ENCODE assay signal across 8 cellular contexts in genomic region chr5:138354926-138355378, GRCh38. TPM values are rescaled to one million over a fixed set of nuclear protein-coding genes. Genes with fewer than 3 reads are reported as not detected.
A peak's percentile ranks its signal among the peaks of the same experiment; 100 is the strongest.
DNase-seq lines count a peak whose midpoint lies in the region; ATAC-seq, FAIRE-seq and TF ChIP-seq lines count a peak whose summit lies in the region.

No MANE protein-coding gene starts in this region.

- no peak for TF ChIP-seq RAD21 in A549 (conservative IDR thresholded peaks at IDR 0.05 in 1 of 2, IDR thresholded peaks at IDR 0.05 in 1 of 2)

- H3K9ac ChIP-seq in SU-DHL-6 (ENCODE audit: low read length), result no peak overlapping the region; the same call in 1 of the 2 replicates

- H3K4me2 ChIP-seq in A549 (peak overlapping the region; percentile 96), SU-DHL-6 (ENCODE audit: low read depth, low read length, poor library complexity, severe bottlenecking) (peak overlapping the region; percentile 83)

- peaks cover 27% of the 10 kb centered on the region for H3F3A ChIP-seq in SU-DHL-6 (ENCODE audit: insufficient read depth)

- no peak overlapping the region for H2AFZ ChIP-seq in SU-DHL-6 (ENCODE audit: low read depth, low read length, severe bottlenecking)

- no peaks in the 10 kb centered on the region for H3K27me3 ChIP-seq in SU-DHL-6 (ENCODE audit: low read length)
- H3K27me3 ChIP-seq in brain microvascular endothelial cell (replicated peaks), result no peaks in the 10 kb centered on the region

- peak overlapping the region; percentile 99; the same call in 2 of the 3 replicates for H3K4me3 ChIP-seq in A549
- H3K4me3 ChIP-seq in SU-DHL-6 (ENCODE audit: insufficient read depth, low read length, poor library complexity, severe bottlenecking), result peak overlapping the region; percentile 100
- peak overlapping the region; percentile 83 for H3K4me3 ChIP-seq in brain microvascular endothelial cell (ENCODE audit: low read depth, low read length)

- in situ Hi-C loops in brain microvascular endothelial cell (cut with HindIII; ENCODE audit: low pct_ligation_motif_present, low sequenced_read_pairs), result no loop called here

- CTCF ChIA-PET in A549 (lab: Yijun Ruan, JAX), result interaction anchor here (0.6 to 6.2 kb wide), 7 partner anchors 12 to 538 kb away, joined by 3 to 197 read pairs (median 5); partner anchors contain the start of genes CDC25C and FAM53C

- FAIRE-seq in A549 (lab: Jason Lieb, UNC), result peak; percentile 88

- peaks cover 67% of the 10 kb centered on the region for H3K79me2 ChIP-seq in SU-DHL-6 (ENCODE audit: insufficient read depth, low read length)

- TF ChIP-seq POLR2A in A549 (IDR thresholded peaks at IDR 0.05; ENCODE audit: low read length), result no peak

- DNase-seq in A549 (ENCODE audit: low read depth in 1 of 2, low spot score in 1 of 2), result peak; percentile 76 to 86
- DNase-seq in brain microvascular endothelial cell, result peak; percentile 80
- DNase-seq in inferior parietal cortex (ENCODE audit: extremely low spot score), result peak; percentile 73
- DNase-seq in stimulated activated CD4-positive, alpha-beta T cell treated with anti-CD3 and anti-CD28 coated beads, Interleukin-4, amount 100 ng/mL, for 48 hours (ENCODE audit: low read depth in 2 of 2), result peak; percentile 18 to 43

- POLR2A ChIA-PET in A549 (lab: Yijun Ruan, JAX), result interaction anchor here (1.0 to 4.5 kb wide), 4 partner anchors 15 to 188 kb away, joined by 3 to 68 read pairs (median 6); partner anchors contain the start of genes CDC23, ETF1 and FAM53C

- no peak for TF ChIP-seq EP300 in A549 (IDR thresholded peaks at IDR 0.05)

- H3K4me1 ChIP-seq in A549, result peaks cover 19% of the 10 kb centered on the region

- 14% methylated on average over 6 of the region's 6 CpGs for WGBS in A549 (ENCODE audit: missing lambda C conversion rate)

- H3K36me3 ChIP-seq in SU-DHL-6 (ENCODE audit: low read length) (no peaks in the 10 kb centered on the region), brain microvascular endothelial cell (replicated peaks) (peaks cover 3% of the 10 kb centered on the region)

- peak in 1 of 2 experiments; percentile 72; a peak in 3 of 6 replicates for ATAC-seq in A549
- ATAC-seq in GM18511 (IDR thresholded peaks at IDR 0.05; ENCODE audit: unreplicated experiment), result peak; percentile 54
- ATAC-seq in HG03521 (IDR thresholded peaks at IDR 0.05; ENCODE audit: unreplicated experiment), result peak; percentile 31
- no peak for ATAC-seq in HG03196 (IDR thresholded peaks at IDR 0.05; ENCODE audit: unreplicated experiment)

- H4K20me1 ChIP-seq in SU-DHL-6 (ENCODE audit: low read depth, low read length), result peaks cover 12% of the 10 kb centered on the region; the same call in 1 of the 2 replicates

- H3K9me2 ChIP-seq in SU-DHL-6 (replicated peaks; ENCODE audit: insufficient read depth, low read length), result no peaks in the 10 kb centered on the region

- H3K27ac ChIP-seq in A549 (no peak overlapping the region), SU-DHL-6 (ENCODE audit: low read depth, low read length) (0 out of 2 replicates have a peak overlapping the region, but pooled peaks have one; percentile 97), brain microvascular endothelial cell (no peak overlapping the region)

- TF ChIP-seq CTCF in A549 (IDR thresholded peaks at IDR 0.05) (no peak), SU-DHL-6 (IDR thresholded peaks at IDR 0.05; ENCODE audit: insufficient read depth, low read length, poor library complexity, severe bottlenecking) (no peak), brain microvascular endothelial cell (IDR thresholded peaks at IDR 0.05; ENCODE audit: low read depth, low read length, missing control alignments) (no peak)

- peaks cover 9% of the 10 kb centered on the region; the same call in 2 of the 3 replicates for H3K9me3 ChIP-seq in A549
- H3K9me3 ChIP-seq in SU-DHL-6 (ENCODE audit: insufficient read depth, low read length), result no peaks in the 10 kb centered on the region; the same call in 1 of the 2 replicates

TF ChIP-seq in A549, 52 proteins besides CTCF, POLR2A, EP300 and RAD21:
- no peak for TF ChIP-seq FOSL2 (IDR thresholded peaks at IDR 0.05)
- TF ChIP-seq FOSL2 (CRISPR knock-in tag; IDR thresholded peaks at IDR 0.05), result no peak
- peak; percentile 64; the same call in 1 of the 2 replicates for TF ChIP-seq MAX (IDR thresholded peaks at IDR 0.05)
- TF ChIP-seq NR3C1 (IDR thresholded peaks at IDR 0.05), result no peak
- no peak for TF ChIP-seq RCOR1 (IDR thresholded peaks at IDR 0.05; ENCODE audit: low read depth, low read length)
- no peak for TF ChIP-seq NPAS2 (CRISPR knock-in tag; IDR thresholded peaks at IDR 0.05; ENCODE audit: borderline replicate concordance)
- no peak for TF ChIP-seq CBX8 (IDR thresholded peaks at IDR 0.05)
- TF ChIP-seq BHLHE40 (IDR thresholded peaks at IDR 0.05; ENCODE audit: low read depth, low read length), result no peak
- TF ChIP-seq TP53 (CRISPR knock-in tag; IDR thresholded peaks at IDR 0.05), result no peak

RNA-seq across cellular contexts. Expression of gene KDM3B, which starts 2.5 kb away (rescaled TPM):
- polyA plus RNA-seq in A549 (2011; rRNA removed) (50.6 and 52.5 TPM in 2 replicates), A549 (2017; fragmentation: RNase III; extraction: RNeasy Plus Mini Kit Qiagen cat#74134 plus additional on column Dnase treatment) (35.4 to 38.1 TPM (median 37.4 TPM) in 3 replicates)
- polyA plus RNA-seq in A549 (2012; cell fraction: cytosol; rRNA removed), result 17.9 and 23.5 TPM in 2 replicates
- polyA plus RNA-seq in A549 (2012; cell fraction: nucleus; rRNA removed), result 18.4 and 28.9 TPM in 2 replicates
- 60.8 and 61.3 TPM in 2 replicates for polyA minus RNA-seq in A549 (2011; rRNA and poly(A)+ RNA removed)

RNA-seq across cellular contexts. Expression of gene FAM53C, which starts 16.9 kb away (rescaled TPM):
- polyA plus RNA-seq in A549 (2011; rRNA removed), result 24.5 and 24.9 TPM in 2 replicates
- polyA plus RNA-seq in A549 (2012; cell fraction: cytosol; rRNA removed), result 13.4 and 18.7 TPM in 2 replicates
- polyA plus RNA-seq in A549 (2012; cell fraction: nucleus; rRNA removed), result 29.8 and 32.6 TPM in 2 replicates
- 21.9 to 25.7 TPM (median 24.7 TPM) in 3 replicates for polyA plus RNA-seq in A549 (2017; fragmentation: RNase III; extraction: RNeasy Plus Mini Kit Qiagen cat#74134 plus additional on column Dnase treatment)
- polyA minus RNA-seq in A549 (2011; rRNA and poly(A)+ RNA removed), result 27.2 and 29.0 TPM in 2 replicates

RNA-seq across cellular contexts. Expression of gene CDC25C, which starts 23.3 kb away (rescaled TPM):
- 19.3 and 20.5 TPM in 2 replicates for polyA plus RNA-seq in A549 (2011; rRNA removed)
- polyA plus RNA-seq in A549 (2012; cell fraction: cytosol; rRNA removed), result 7.9 and 8.8 TPM in 2 replicates
- 8.1 and 11.4 TPM in 2 replicates for polyA plus RNA-seq in A549 (2012; cell fraction: nucleus; rRNA removed)
- 11.2 to 12.7 TPM (median 12.6 TPM) in 3 replicates for polyA plus RNA-seq in A549 (2017; fragmentation: RNase III; extraction: RNeasy Plus Mini Kit Qiagen cat#74134 plus additional on column Dnase treatment)
- 9.4 and 10.0 TPM in 2 replicates for polyA minus RNA-seq in A549 (2011; rRNA and poly(A)+ RNA removed)

Comparison
In these comparisons a context has a peak if more than half of its experiments do, and no peak if none do; other contexts are left out.
1. DNase-seq: peak in every context shown above with its lines; median percentile 81 in A549; 80 in brain microvascular endothelial cell; 73 in inferior parietal cortex; 30 in stimulated activated CD4-positive, alpha-beta T cell treated with anti-CD3 and anti-CD28 coated beads, Interleukin-4, amount 100 ng/mL, for 48 hours.